Comparison of ENCODE assay signal across 14 cellular contexts in genomic region chr7:11237742-11238141, GRCh38.
DNase-seq lines count a peak whose midpoint lies in the region; TF ChIP-seq lines count a peak whose summit lies in the region.
"Had no signal": no experiment of that assay in that cellular context is flagged by ENCODE, and none has a peak within 500 bp of the region (broad histone marks: within the 10 kb centered on the region; RNA-seq: fewer than 3 reads in every experiment).

No MANE protein-coding gene starts in this region.

- H3K36me3 Mint-ChIP-seq in endothelial cell (ENCODE audit: low read depth, unreplicated experiment): no peaks in the 10 kb centered on the region
- H3K36me3 Mint-ChIP-seq: CD8-positive, alpha-beta T cell had no signal

- 62% methylated on average over 7 of the region's 7 CpGs for WGBS in esophagus muscularis mucosa

- H3K4me1 ChIP-seq in esophagus muscularis mucosa: peaks cover 0 to 17% (median 4%) of the 10 kb centered on the region in 4 donors
- no peaks in the 10 kb centered on the region for H3K4me1 ChIP-seq in osteoblast (ENCODE audit: insufficient read depth, low read length)
- H3K4me1 ChIP-seq in BE2C: no peaks in the 10 kb centered on the region

- DNase-seq in ELF-1 (ENCODE audit: low read depth, low spot score) (peak; percentile 27), NCI-H510A treated with DMSO at 0.1 percent for 48 hours (lab: John Stamatoyannopoulos, UW) (peak; percentile 66), esophagus muscularis mucosa (ENCODE audit: extremely low spot score) (no peak), osteoblast (ENCODE audit: insufficient read length, low spot score, missing footprints) (no peak), activated T-cell treated with anti-CD3 and anti-CD28 coated beads for 4 hours (no peak), endothelial cell (ENCODE audit: low spot score) (no peak), BE2C (no peak)
- DNase-seq in activated effector memory CD4-positive, alpha-beta T cell treated with Interleukin-2 at 50 U/mL for 16 hours: no peak
- DNase-seq: activated T-cell treated with anti-CD3 and anti-CD28 coated beads, Interleukin-2, amount 50 U/mL, for 1 hour; CD8-positive, alpha-beta T cell; erythroblast; H7; stimulated activated naive CD4-positive, alpha-beta T cell had no signal

- H3K27me3 Mint-ChIP-seq in endothelial cell (ENCODE audit: unreplicated experiment): no peaks in the 10 kb centered on the region

- peaks cover 8% of the 10 kb centered on the region for H3K4me1 Mint-ChIP-seq in endothelial cell (ENCODE audit: unreplicated experiment)
- H3K4me1 Mint-ChIP-seq: neural crest cell had no signal

- no peaks in the 10 kb centered on the region for H3K79me2 ChIP-seq in osteoblast (ENCODE audit: insufficient read depth, low read length)

- H3K4me3 Mint-ChIP-seq in endothelial cell (ENCODE audit: unreplicated experiment): no peak overlapping the region
- H3K4me3 Mint-ChIP-seq: CD8-positive, alpha-beta T cell; neural crest cell had no signal

- intact Hi-C loops in esophagus muscularis mucosa (cut with DNase I): no loop called here

- no peaks in the 10 kb centered on the region for H3K36me3 ChIP-seq in esophagus muscularis mucosa
- no peaks in the 10 kb centered on the region for H3K36me3 ChIP-seq in osteoblast (ENCODE audit: insufficient read depth, low read length)
- H3K36me3 ChIP-seq in BE2C: no peaks in the 10 kb centered on the region

- H2AFZ ChIP-seq in osteoblast (ENCODE audit: low read length): peak overlapping the region; percentile 11

- H3K4me3 ChIP-seq in esophagus muscularis mucosa: peak overlapping the region; percentile 23 to 39 (median 28)
- peak overlapping the region; percentile 52 for H3K4me3 ChIP-seq in osteoblast (ENCODE audit: insufficient read depth, low read length)
- no peak overlapping the region for H3K4me3 ChIP-seq in BE2C (ENCODE audit: low read depth, low read length)

- H4K20me1 ChIP-seq in osteoblast (ENCODE audit: insufficient read depth, low read length): no peaks in the 10 kb centered on the region

- no peak for TF ChIP-seq POLR2A in esophagus muscularis mucosa (IDR thresholded peaks at IDR 0.05; ENCODE audit: low read depth)

- H3K9me3 ChIP-seq in esophagus muscularis mucosa (no peaks in the 10 kb centered on the region), osteoblast (ENCODE audit: low read depth, low read length) (no peaks in the 10 kb centered on the region), BE2C (no peaks in the 10 kb centered on the region)

- H3K27me3 ChIP-seq in esophagus muscularis mucosa (no peaks in the 10 kb centered on the region), osteoblast (ENCODE audit: insufficient read depth, low read length) (no peaks in the 10 kb centered on the region), BE2C (no peaks in the 10 kb centered on the region)

- H3K27ac ChIP-seq in esophagus muscularis mucosa (replicated peaks in 1 of 4) (no peak overlapping the region), osteoblast (ENCODE audit: low read depth, low read length) (no peak overlapping the region)

- H3K4me2 ChIP-seq in osteoblast (ENCODE audit: insufficient read depth, low read length): peak overlapping the region; percentile 39

- no peak for TF ChIP-seq CTCF in esophagus muscularis mucosa (IDR thresholded peaks at IDR 0.05)
- TF ChIP-seq CTCF in osteoblast (IDR thresholded peaks at IDR 0.05; ENCODE audit: extremely low read depth, low read depth, low read length): no peak
- TF ChIP-seq CTCF in endothelial cell (IDR thresholded peaks at IDR 0.05; ENCODE audit: unreplicated experiment): no peak
- no peak for TF ChIP-seq CTCF in BE2C (IDR thresholded peaks at IDR 0.05; ENCODE audit: low read depth, low read length)

- no peak for TF ChIP-seq EP300 in esophagus muscularis mucosa (IDR thresholded peaks at IDR 0.05)

- no peak overlapping the region for H3K27ac Mint-ChIP-seq in endothelial cell (ENCODE audit: unreplicated experiment)
- H3K27ac Mint-ChIP-seq: CD8-positive, alpha-beta T cell had no signal

- H3K9me3 Mint-ChIP-seq in endothelial cell (ENCODE audit: unreplicated experiment): no peaks in the 10 kb centered on the region
- H3K9me3 Mint-ChIP-seq: CD8-positive, alpha-beta T cell; neural crest cell had no signal

Comparison
In these comparisons a context has a peak if more than half of its experiments do, and no peak if none do; other contexts are left out.
1. DNase-seq: peak in ELF-1 (single experiment) and NCI-H510A treated with DMSO at 0.1 percent for 48 hours (single experiment); none in esophagus muscularis mucosa (single experiment), osteoblast (single experiment), activated T-cell treated with anti-CD3 and anti-CD28 coated beads for 4 hours (single experiment), endothelial cell (single experiment), BE2C (single experiment) and activated effector memory CD4-positive, alpha-beta T cell treated with Interleukin-2 at 50 U/mL for 16 hours (single experiment).